Comparison of ENCODE assay signal across 17 cellular contexts in genomic region chr16:84749815-84750214, GRCh38. TPM values are rescaled to one million over a fixed set of nuclear protein-coding genes. Genes with fewer than 3 reads are reported as not detected.
DNase-seq lines count a peak whose midpoint lies in the region; ATAC-seq, FAIRE-seq and TF ChIP-seq lines count a peak whose summit lies in the region.
"Had no signal": no experiment of that assay in that cellular context is flagged by ENCODE, and none has a peak within 500 bp of the region (broad histone marks: within the 10 kb centered on the region; RNA-seq: fewer than 3 reads in every experiment).

No MANE protein-coding gene starts in this region.

- H3K4me1 ChIP-seq in HepG2 (ENCODE audit: insufficient read depth, low read length) (peaks cover 13% of the 10 kb centered on the region), right lobe of liver (peaks cover 0 to 3% (median 3%) of the 10 kb centered on the region in 4 donors), MM.1S (ENCODE audit: low read length) (peaks cover 15% of the 10 kb centered on the region)

- H3F3A ChIP-seq in MM.1S (ENCODE audit: insufficient read depth, low read length) = peaks cover 7% of the 10 kb centered on the region; the same call in 1 of the 2 replicates

- no peak overlapping the region for H2AFZ ChIP-seq in HepG2 (ENCODE audit: low read length)
- no peak overlapping the region for H2AFZ ChIP-seq in MM.1S (ENCODE audit: low read length)
- H2AFZ ChIP-seq: GM23248 had no signal

- H3K27me3 ChIP-seq in HepG2 (ENCODE audit: control insufficient read depth in 1 of 2, insufficient read depth in 2 of 2, low read length in 2 of 2) (no peaks in the 10 kb centered on the region), right lobe of liver (no peaks in the 10 kb centered on the region), MM.1S (replicated peaks; ENCODE audit: insufficient read depth, low read length) (no peaks in the 10 kb centered on the region)
- H3K27me3 ChIP-seq: breast epithelium had no signal

- peaks cover 30% of the 10 kb centered on the region for H3K36me3 Mint-ChIP-seq in nephron progenitor cell (ENCODE audit: low read depth)

- no peak for TF ChIP-seq RAD21 in HepG2 (CRISPR knock-in tag; IDR thresholded peaks at IDR 0.05)

- no peak overlapping the region for H3K9ac ChIP-seq in HepG2 (ENCODE audit: insufficient read depth, low read depth, low read length)
- H3K9ac ChIP-seq in MM.1S (ENCODE audit: low read length) = no peak overlapping the region
- H3K9ac ChIP-seq: GM23248 had no signal

- no TSS peak for BruUV-seq in HepG2 (replicated peaks; lab: Mats Ljungman, UMichigan)

- CTCF ChIA-PET in HepG2 (lab: Yijun Ruan, JAX; ENCODE audit: low intra/inter-chr PET ratio, low total read pairs) = no interaction called here

- TF ChIP-seq EP300 in HepG2 (IDR thresholded peaks at IDR 0.05; ENCODE audit: low read depth in 2 of 2, low read length in 2 of 2) (no peak), HepG2 (CRISPR knock-in tag; IDR thresholded peaks at IDR 0.05; ENCODE audit: borderline replicate concordance) (no peak)

- TF ChIP-seq POLR2A in HepG2 (IDR thresholded peaks at IDR 0.05; ENCODE audit: insufficient read depth in 1 of 2, low read depth in 2 of 2, low read length in 2 of 2) (no peak), right lobe of liver (IDR thresholded peaks at IDR 0.05) (no peak), H54 (IDR thresholded peaks at IDR 0.05; ENCODE audit: low read depth, low read length) (no peak)

- no peak for TF ChIP-seq CTCF in HepG2 (CRISPR knock-in tag; IDR thresholded peaks at IDR 0.05)
- no peak for TF ChIP-seq CTCF in right lobe of liver (IDR thresholded peaks at IDR 0.05)
- no peak for TF ChIP-seq CTCF in nephron progenitor cell (IDR thresholded peaks at IDR 0.05)
- TF ChIP-seq CTCF in MM.1S (IDR thresholded peaks at IDR 0.05; ENCODE audit: low read length) = no peak

- no peaks in the 10 kb centered on the region for H3K9me3 Mint-ChIP-seq in nephron progenitor cell
- H3K9me3 Mint-ChIP-seq: activated CD4-positive, alpha-beta memory T cell treated with anti-CD3 and anti-CD28 coated beads for 36 hours; activated naive CD8-positive, alpha-beta T cell treated with anti-CD3 and anti-CD28 coated beads for 36 hours; activated T-cell treated with anti-CD3 and anti-CD28 coated beads, Interleukin-2, amount 50 U/mL, for 24 hours; effector memory CD8-positive, alpha-beta T cell; stimulated activated effector memory CD8-positive, alpha-beta T cell treated with anti-CD3 and anti-CD28 coated beads, Interleukin-12 subunit alpha, Interleukin-12 subunit beta, amount 100 ng/mL, for 72 hours had no signal

- H3K9me3 ChIP-seq in HepG2 (ENCODE audit: low read length) (no peaks in the 10 kb centered on the region), right lobe of liver (no peaks in the 10 kb centered on the region), MM.1S (replicated peaks; ENCODE audit: insufficient read depth, low read length) (no peaks in the 10 kb centered on the region)
- H3K9me3 ChIP-seq: breast epithelium had no signal

- no peaks in the 10 kb centered on the region for H3K27me3 Mint-ChIP-seq in nephron progenitor cell (ENCODE audit: low read depth, poor library complexity)
- H3K27me3 Mint-ChIP-seq: activated CD4-positive, alpha-beta memory T cell treated with anti-CD3 and anti-CD28 coated beads for 36 hours; activated naive CD8-positive, alpha-beta T cell treated with anti-CD3 and anti-CD28 coated beads for 36 hours; activated T-cell treated with anti-CD3 and anti-CD28 coated beads, Interleukin-2, amount 50 U/mL, for 24 hours; effector memory CD8-positive, alpha-beta T cell had no signal

- H3K79me2 ChIP-seq in HepG2 (ENCODE audit: insufficient read depth, low read length) = peaks cover 58% of the 10 kb centered on the region
- peaks cover 12% of the 10 kb centered on the region for H3K79me2 ChIP-seq in MM.1S (ENCODE audit: low read length)

- H3K4me3 Mint-ChIP-seq in nephron progenitor cell = no peak overlapping the region
- H3K4me3 Mint-ChIP-seq: activated CD4-positive, alpha-beta memory T cell treated with anti-CD3 and anti-CD28 coated beads for 36 hours; activated naive CD8-positive, alpha-beta T cell treated with anti-CD3 and anti-CD28 coated beads for 36 hours; activated T-cell treated with anti-CD3 and anti-CD28 coated beads, Interleukin-2, amount 50 U/mL, for 24 hours; stimulated activated effector memory CD8-positive, alpha-beta T cell treated with anti-CD3 and anti-CD28 coated beads, Interleukin-12 subunit alpha, Interleukin-12 subunit beta, amount 100 ng/mL, for 72 hours had no signal

- H3K4me2 ChIP-seq in HepG2 (ENCODE audit: low read depth, low read length) (no peak overlapping the region), MM.1S (ENCODE audit: low read depth, low read length) (no peak overlapping the region)

- H4K20me1 ChIP-seq in HepG2 (ENCODE audit: insufficient read depth, low read length) = peaks cover 41% of the 10 kb centered on the region
- H4K20me1 ChIP-seq in MM.1S (ENCODE audit: insufficient read depth, low read length) = 0 out of 2 replicates have a peak, but pooled peaks cover 11% of the 10 kb centered on the region

- H3K27ac ChIP-seq in HepG2 (ENCODE audit: extremely low read length, insufficient read depth, low read length) (no peak overlapping the region), right lobe of liver (no peak overlapping the region), MM.1S (ENCODE audit: low read length) (no peak overlapping the region)
- H3K27ac ChIP-seq: breast epithelium, GM23248, RWPE1 had no signal

- peaks cover 43% of the 10 kb centered on the region for H3K4me1 Mint-ChIP-seq in nephron progenitor cell

- 98% methylated on average over 8 of the region's 8 CpGs for WGBS in HepG2 (ENCODE audit: low lambda C conversion rate)
- WGBS in right lobe of liver (ENCODE audit: insufficient coverage, low coverage, low lambda C conversion rate, missing lambda C conversion rate) = 51% methylated on average over 6 of the region's 8 CpGs

- POLR2A ChIA-PET in HepG2 (lab: Yijun Ruan, JAX) = no interaction called here

- FAIRE-seq in HepG2 (lab: Jason Lieb, UNC) (no peak), H54 (lab: Jason Lieb, UNC) (no peak)

- H3K4me3 ChIP-seq in HepG2 (replicated peaks in 1 of 3; ENCODE audit: insufficient read depth in 1 of 3, low read depth in 2 of 3, low read length in 3 of 3) = no peak overlapping the region
- no peak overlapping the region for H3K4me3 ChIP-seq in right lobe of liver
- H3K4me3 ChIP-seq in MM.1S (ENCODE audit: low read length) = no peak overlapping the region
- H3K4me3 ChIP-seq: breast epithelium, GM23248 had no signal

- intact Hi-C loops in HepG2 (cut with micrococcal nuclease; ENCODE audit: unreplicated experiment) = no loop called here
- intact Hi-C loops in right lobe of liver (cut with DNase I) = loop anchor here (10.0 kb wide), 1 partner anchor 215 kb away; no protein-coding TSS in a partner anchor

- no peak for DNase-seq in HepG2 (ENCODE audit: low spot score)
- no peak for DNase-seq in right lobe of liver
- DNase-seq in fibroblast of gingiva (ENCODE audit: low read depth) = peak; percentile 87
- DNase-seq in nephron progenitor cell = no peak
- DNase-seq in H54 (ENCODE audit: insufficient read length, low spot score) = no peak
- no peak for DNase-seq in NOMO-1 treated with DMSO at 0.1 percent for 48 hours (lab: John Stamatoyannopoulos, UW; ENCODE audit: unreplicated experiment)
- DNase-seq in MM.1S = no peak
- DNase-seq: activated CD4-positive, alpha-beta memory T cell treated with anti-CD3 and anti-CD28 coated beads for 36 hours; activated naive CD8-positive, alpha-beta T cell treated with anti-CD3 and anti-CD28 coated beads for 36 hours; activated T-cell treated with anti-CD3 and anti-CD28 coated beads, Interleukin-2, amount 50 U/mL, for 24 hours; effector memory CD8-positive, alpha-beta T cell; GM23248; NCI-H1436 had no signal

- peak overlapping the region; percentile 50 for H3K27ac Mint-ChIP-seq in nephron progenitor cell
- H3K27ac Mint-ChIP-seq: activated CD4-positive, alpha-beta memory T cell treated with anti-CD3 and anti-CD28 coated beads for 36 hours; activated naive CD8-positive, alpha-beta T cell treated with anti-CD3 and anti-CD28 coated beads for 36 hours; activated T-cell treated with anti-CD3 and anti-CD28 coated beads, Interleukin-2, amount 50 U/mL, for 24 hours; stimulated activated effector memory CD8-positive, alpha-beta T cell treated with anti-CD3 and anti-CD28 coated beads, Interleukin-12 subunit alpha, Interleukin-12 subunit beta, amount 100 ng/mL, for 72 hours had no signal

- in situ Hi-C loops in HepG2 (cut with HindIII; ENCODE audit: extremely low pct_ligation_motif_present, low pct_unique_long_range_greater_than_20kb) = loop anchor here (5.0 kb wide), 1 partner anchor 47 kb away; no protein-coding TSS in a partner anchor

- no peaks in the 10 kb centered on the region for H3K9me2 ChIP-seq in MM.1S (replicated peaks; ENCODE audit: insufficient read depth, low read length)

- peaks cover 19 to 52% of the 10 kb centered on the region in 2 experiments for H3K36me3 ChIP-seq in HepG2 (replicated peaks in 1 of 2; ENCODE audit: control insufficient read depth in 1 of 2, insufficient read depth in 2 of 2, low read length in 2 of 2)
- no peaks in the 10 kb centered on the region for H3K36me3 ChIP-seq in right lobe of liver
- no peaks in the 10 kb centered on the region for H3K36me3 ChIP-seq in MM.1S (replicated peaks; ENCODE audit: insufficient read depth, low read length)
- H3K36me3 ChIP-seq: breast epithelium had no signal

- ATAC-seq in HepG2 = no peak
- no peak for ATAC-seq in right lobe of liver
- no peak for ATAC-seq in GM19324 (IDR thresholded peaks at IDR 0.05; ENCODE audit: low FRiP score, unreplicated experiment)
- ATAC-seq: effector memory CD8-positive, alpha-beta T cell; stimulated activated effector memory CD8-positive, alpha-beta T cell treated with anti-CD3 and anti-CD28 coated beads, Interleukin-12 subunit alpha, Interleukin-12 subunit beta, amount 100 ng/mL, for 72 hours had no signal

RNA-seq across cellular contexts. Expression of gene USP10, which starts 50.0 kb away (rescaled TPM):
- total RNA-seq in HepG2 (2016; rRNA removed; fragmentation: Illumina TruSeq; extraction: Trizol) (79.1 and 97.6 TPM in 2 replicates), right lobe of liver (10 to 100 TPM; 41.5 to 53.2 (median 44.6) TPM)
- 57.5 and 62.5 TPM in 2 replicates for total RNA-seq in HepG2 (2016; cell fraction: cytosol; rRNA removed; fragmentation: Illumina TruSeq; extraction: Trizol; ENCODE audit: low read depth)
- total RNA-seq in HepG2 (2016; cell fraction: insoluble cytoplasmic fraction; rRNA removed; fragmentation: Illumina TruSeq; extraction: Trizol) = 76.4 and 87.1 TPM in 2 replicates
- 73.6 and 81.2 TPM in 2 replicates for total RNA-seq in HepG2 (2016; cell fraction: membrane; rRNA removed; fragmentation: Illumina TruSeq; extraction: Trizol)
- total RNA-seq in HepG2 (2016; cell fraction: nucleus; rRNA removed; fragmentation: Illumina TruSeq; extraction: Trizol) = 78.0 and 88.2 TPM in 2 replicates
- 114 and 122 TPM in 2 replicates for polyA plus RNA-seq in HepG2 (2011; rRNA removed)
- 68.7 and 92.2 TPM in 2 replicates for polyA plus RNA-seq in HepG2 (2011; cell fraction: cytosol; rRNA removed)
- 127 and 143 TPM in 2 replicates for polyA plus RNA-seq in HepG2 (2011; cell fraction: nucleus; rRNA removed)
- polyA plus RNA-seq in HepG2 (2012) = 65.1 and 93.3 TPM in 2 replicates
- polyA plus RNA-seq in HepG2 (2016; cell fraction: cytosol; fragmentation: Illumina TruSeq; extraction: Trizol; ENCODE audit: low read depth) = 17.7 and 17.8 TPM in 2 replicates
- 102 and 128 TPM in 2 replicates for polyA plus RNA-seq in HepG2 (2016; cell fraction: insoluble cytoplasmic fraction; fragmentation: Illumina TruSeq; extraction: Trizol; ENCODE audit: low read depth)
- polyA plus RNA-seq in HepG2 (2016; cell fraction: membrane; fragmentation: Illumina TruSeq; extraction: Trizol; ENCODE audit: low read depth) = 41.4 and 44.1 TPM in 2 replicates
- 118 and 120 TPM in 2 replicates for polyA plus RNA-seq in HepG2 (2016; cell fraction: nucleus; fragmentation: Illumina TruSeq; extraction: Trizol; ENCODE audit: insufficient read depth, low read depth)
- 349 and 427 TPM in 2 replicates for polyA minus RNA-seq in HepG2 (2011; rRNA and poly(A)+ RNA removed; ENCODE audit: low replicate concordance)
- 64.3 and 66.8 TPM in 2 replicates for polyA minus RNA-seq in HepG2 (2011; cell fraction: cytosol; rRNA and poly(A)+ RNA removed)
- 118 TPM in 2 replicates for polyA minus RNA-seq in HepG2 (2011; cell fraction: nucleus; rRNA and poly(A)+ RNA removed)
